In genomic region chr4:107733431-107733925, GRCh38 we compare ENCODE assay signal across 1 cellular context.
A peak's percentile ranks its signal among the peaks of the same experiment; 100 is the strongest.
TF ChIP-seq lines count a peak whose summit lies in the region.

No MANE protein-coding gene starts in this region.

TF ChIP-seq in GM12878, 131 proteins besides CTCF, POLR2A, EP300 and RAD21 (continued from another document):
- TF ChIP-seq E2F8 (IDR thresholded peaks at IDR 0.05; ENCODE audit: low read depth, partially characterized antibody) (no peak), POU2F2 (IDR thresholded peaks at IDR 0.05; ENCODE audit: borderline replicate concordance, low read depth, low read length) (no peak), POLR2AphosphoS2 (IDR thresholded peaks at IDR 0.05; ENCODE audit: low read depth, low read length) (no peak), NR2F1 (conservative IDR thresholded peaks at IDR 0.05) (no peak), IRF3 (IDR thresholded peaks at IDR 0.05) (no peak), EGR1 (IDR thresholded peaks at IDR 0.05; ENCODE audit: borderline replicate concordance in 1 of 2, low read depth in 2 of 2, low read length in 2 of 2) (no peak), TCF12 (IDR thresholded peaks at IDR 0.05; ENCODE audit: low read depth, low read length) (0 out of 2 replicates have a peak, but pooled peaks have one; percentile 14), EED (IDR thresholded peaks at IDR 0.05; ENCODE audit: low read depth) (peak; percentile 67), RCOR1 (conservative IDR thresholded peaks at IDR 0.05; ENCODE audit: low read depth, low read length) (no peak), PAX5 (IDR thresholded peaks at IDR 0.05; ENCODE audit: borderline replicate concordance, low read depth, low read length) (no peak)
